ENCODE assay signal across 8 cellular contexts in genomic region chr2:182767578-182767977, GRCh38. TPM values are rescaled to one million over a fixed set of nuclear protein-coding genes. Genes with fewer than 3 reads are reported as not detected.
DNase-seq lines count a peak whose midpoint lies in the region; ATAC-seq, FAIRE-seq and TF ChIP-seq lines count a peak whose summit lies in the region.

No MANE protein-coding gene starts in this region.

- H3K36me3 ChIP-seq in endothelial cell of umbilical vein (ENCODE audit: control insufficient read depth in 2 of 2, extremely low read depth in 1 of 2, insufficient read depth in 2 of 2, low read length in 2 of 2) (peaks cover 5 to 13% of the 10 kb centered on the region in 2 experiments), smooth muscle cell (ENCODE audit: low read depth) (no peaks in the 10 kb centered on the region)

- no peaks in the 10 kb centered on the region for H4K20me1 ChIP-seq in endothelial cell of umbilical vein (replicated peaks; ENCODE audit: control insufficient read depth, extremely low read depth, insufficient read depth, low read length)
- no peaks in the 10 kb centered on the region for H4K20me1 ChIP-seq in smooth muscle cell (ENCODE audit: low read depth)

- H3K4me3 ChIP-seq in endothelial cell of umbilical vein (replicated peaks in 1 of 3; ENCODE audit: insufficient read depth in 1 of 3, low read depth in 1 of 3, low read length in 3 of 3): no peak overlapping the region
- no peak overlapping the region for H3K4me3 ChIP-seq in smooth muscle cell

- intact Hi-C loops in endothelial cell of umbilical vein (cut with micrococcal nuclease): loop anchor here (2.0 to 5.0 kb wide), 2 partner anchors 100 to 213 kb away; partner anchors contain the start of gene FRZB

- no TSS peak for BruUV-seq in endothelial cell of umbilical vein (replicated peaks; lab: Mats Ljungman, UMichigan)

- peak; percentile 21 for FAIRE-seq in endothelial cell of umbilical vein (lab: Jason Lieb, UNC)

- no peak for TF ChIP-seq POLR2A in endothelial cell of umbilical vein (IDR thresholded peaks at IDR 0.05; ENCODE audit: low read depth, low read length)

- H3K9me1 ChIP-seq in endothelial cell of umbilical vein (replicated peaks; ENCODE audit: control insufficient read depth, extremely low read depth, insufficient read depth, low read length): no peaks in the 10 kb centered on the region

- DNase-seq in NCI-H2171 (lab: John Stamatoyannopoulos, UW): peak; percentile 2
- no peak for DNase-seq in NCI-H2171 treated with DMSO at 0.1 percent for 48 hours (lab: John Stamatoyannopoulos, UW)
- DNase-seq in NAMALWA (ENCODE audit: low spot score): peak; percentile 49
- peak; percentile 81 for DNase-seq in endothelial cell of umbilical vein (ENCODE audit: low read depth, low spot score)
- DNase-seq in smooth muscle cell (lab: John Stamatoyannopoulos, UW; ENCODE audit: unreplicated experiment): no peak
- no peak for DNase-seq in DMS153 treated with DMSO at 0.1 percent for 48 hours (lab: John Stamatoyannopoulos, UW; ENCODE audit: unreplicated experiment)
- no peak for DNase-seq in activated T-cell treated with anti-CD3 and anti-CD28 coated beads for 4 hours

- H3K79me2 ChIP-seq in endothelial cell of umbilical vein (ENCODE audit: control insufficient read depth, insufficient read depth, low read length) (peaks cover 4% of the 10 kb centered on the region), smooth muscle cell (ENCODE audit: low read depth) (peaks cover 14% of the 10 kb centered on the region)

- TF ChIP-seq CTCF in endothelial cell of umbilical vein (IDR thresholded peaks at IDR 0.05; ENCODE audit: extremely low read depth in 1 of 2, insufficient read depth in 1 of 2, low read depth in 1 of 2, low read length in 2 of 2) (peak; percentile 32 to 39), smooth muscle cell (IDR thresholded peaks at IDR 0.05; ENCODE audit: borderline replicate concordance, insufficient read depth, poor library complexity, severe bottlenecking) (peak; percentile 32)

- no peak for ATAC-seq in GM18520 (IDR thresholded peaks at IDR 0.05; ENCODE audit: unreplicated experiment)

- no peak overlapping the region for H3K9ac ChIP-seq in endothelial cell of umbilical vein (replicated peaks; ENCODE audit: extremely low read depth, insufficient read depth, low read length)
- no peak overlapping the region for H3K9ac ChIP-seq in smooth muscle cell (ENCODE audit: low read depth)

- H3K9me3 ChIP-seq in endothelial cell of umbilical vein (replicated peaks; ENCODE audit: control insufficient read depth, insufficient read depth, low read length) (no peaks in the 10 kb centered on the region), smooth muscle cell (replicated peaks; ENCODE audit: low read depth) (no peaks in the 10 kb centered on the region)

- POLR2A ChIA-PET in endothelial cell of umbilical vein (lab: Charles Lee): no interaction called here

- H3K27ac ChIP-seq in endothelial cell of umbilical vein (ENCODE audit: insufficient read depth, low read depth, low read length) (no peak overlapping the region), smooth muscle cell (ENCODE audit: low read depth) (no peak overlapping the region)

- H3K4me2 ChIP-seq in endothelial cell of umbilical vein (ENCODE audit: insufficient read depth, low read length): no peak overlapping the region
- no peak overlapping the region for H3K4me2 ChIP-seq in smooth muscle cell

- H3F3A ChIP-seq in smooth muscle cell (ENCODE audit: low read depth): no peaks in the 10 kb centered on the region

- dilution Hi-C loops in endothelial cell of umbilical vein (cut with MboI; ENCODE audit: extremely low pct_ligation_motif_present, low sequenced_read_pairs): no loop called here

- 59% methylated on average over 7 of the region's 7 CpGs for WGBS in smooth muscle cell (ENCODE audit: low lambda C conversion rate)

- H3K27me3 ChIP-seq in endothelial cell of umbilical vein (ENCODE audit: control insufficient read depth in 2 of 2, insufficient read depth in 2 of 2, low read length in 2 of 2) (no peaks in the 10 kb centered on the region), smooth muscle cell (ENCODE audit: low read depth) (no peaks in the 10 kb centered on the region)

- CTCF ChIA-PET in endothelial cell of umbilical vein (lab: Charles Lee): interaction anchor here (0.6 to 6.9 kb wide), 31 partner anchors 9 to 581 kb away, joined by 3 to 164 read pairs (median 4); partner anchors contain the start of gene FRZB

- no peak overlapping the region for H2AFZ ChIP-seq in endothelial cell of umbilical vein (ENCODE audit: low read depth, low read length)
- no peak overlapping the region for H2AFZ ChIP-seq in smooth muscle cell (ENCODE audit: low read depth)

- no peaks in the 10 kb centered on the region for H3K4me1 ChIP-seq in endothelial cell of umbilical vein (ENCODE audit: control insufficient read depth, extremely low read depth, insufficient read depth, low read length)
- peaks cover 6% of the 10 kb centered on the region for H3K4me1 ChIP-seq in smooth muscle cell (ENCODE audit: low read depth)

TF ChIP-seq in endothelial cell of umbilical vein, 7 proteins besides CTCF, POLR2A, EP300 and RAD21:
- TF ChIP-seq MAX (IDR thresholded peaks at IDR 0.05; ENCODE audit: insufficient read depth, insufficient read length) (no peak), FOS (IDR thresholded peaks at IDR 0.05; ENCODE audit: borderline replicate concordance, insufficient read depth, low read length) (no peak), JUN (IDR thresholded peaks at IDR 0.05; ENCODE audit: borderline replicate concordance, insufficient read depth, insufficient read length, low read depth) (no peak), GATA2 (IDR thresholded peaks at IDR 0.05; ENCODE audit: insufficient read depth, insufficient read length, low read depth, low read length) (no peak), MYC (IDR thresholded peaks at IDR 0.05; ENCODE audit: low read depth, low read length) (no peak)

RNA-seq across cellular contexts. Expression of gene DNAJC10, which starts 51.5 kb away (rescaled TPM):
- total RNA-seq in endothelial cell of umbilical vein: 171 and 201 TPM in 2 replicates
- 30.8 and 45.1 TPM in 2 replicates for polyA plus RNA-seq in endothelial cell of umbilical vein
- 39.5 and 46.5 TPM in 2 replicates for polyA plus RNA-seq in endothelial cell of umbilical vein (2011; cell fraction: cytosol; rRNA removed)
- polyA plus RNA-seq in endothelial cell of umbilical vein (2011; cell fraction: nucleus; rRNA removed): 90.6 and 102 TPM in 2 replicates
- 173 and 189 TPM in 2 replicates for polyA plus RNA-seq in endothelial cell of umbilical vein (2012)
- 92.2 and 114 TPM in 2 replicates for polyA minus RNA-seq in endothelial cell of umbilical vein
- polyA minus RNA-seq in endothelial cell of umbilical vein (2011; cell fraction: cytosol; rRNA and poly(A)+ RNA removed): 13.7 TPM
- 51.7 and 73.5 TPM in 2 replicates for polyA minus RNA-seq in endothelial cell of umbilical vein (2011; cell fraction: nucleus; rRNA and poly(A)+ RNA removed)
- total RNA-seq in smooth muscle cell: 93.0 and 135 TPM in 2 replicates
- 61.2 and 77.4 TPM in 2 replicates for polyA plus RNA-seq in smooth muscle cell

Comparison
In these comparisons a context has a peak if more than half of its experiments do, and no peak if none do; other contexts are left out.
1. DNase-seq: peak in NCI-H2171 (single experiment), NAMALWA (single experiment) and endothelial cell of umbilical vein (single experiment); none in NCI-H2171 treated with DMSO at 0.1 percent for 48 hours (single experiment), smooth muscle cell (single experiment), DMS153 treated with DMSO at 0.1 percent for 48 hours (single experiment) and activated T-cell treated with anti-CD3 and anti-CD28 coated beads for 4 hours (single experiment).